In the genomic region with DNA sequence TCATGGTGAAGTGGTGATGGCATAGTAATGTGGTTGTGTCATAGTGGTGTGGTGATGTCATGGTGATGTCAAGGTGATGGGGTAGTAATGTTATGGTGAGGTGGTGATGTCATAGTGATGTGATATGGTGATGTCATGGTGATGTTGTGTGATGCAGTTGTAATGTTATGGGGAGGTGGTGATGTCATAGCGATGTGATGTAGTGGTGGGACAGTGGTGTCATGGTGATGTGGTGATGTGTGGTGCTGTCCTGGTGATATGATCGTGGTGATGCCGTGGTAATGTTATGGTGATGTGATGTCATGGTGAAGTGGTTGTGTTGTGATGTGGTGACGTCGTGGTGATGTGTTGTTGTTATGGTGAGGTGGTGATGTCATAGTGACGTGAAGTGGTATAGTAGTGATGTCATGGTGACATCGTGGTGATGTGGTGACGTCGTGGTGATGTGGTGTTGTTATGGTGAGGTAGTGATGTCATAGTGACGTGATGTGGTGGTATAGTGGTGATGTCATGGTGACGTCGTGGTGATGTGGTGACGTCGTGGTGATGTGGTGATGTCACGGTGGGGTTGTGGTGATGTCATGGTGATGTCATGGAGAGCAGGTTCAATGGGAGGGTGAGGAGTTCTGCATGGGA, we compare ENCODE assay signal across 16 cellular contexts.
DNase-seq lines count a peak whose midpoint lies in the region; ATAC-seq and TF ChIP-seq lines count a peak whose summit lies in the region.
"Had no signal": no experiment of that assay in that cellular context is flagged by ENCODE, and none has a peak within 500 bp of the region (broad histone marks: within the 10 kb centered on the region; RNA-seq: fewer than 3 reads in every experiment).

No MANE protein-coding gene starts in this region.

- H3K4me3 ChIP-seq in HEK293 (ENCODE audit: low read depth, low read length): no peak overlapping the region
- H3K4me3 ChIP-seq: esophagus muscularis mucosa, left ventricle myocardium inferior had no signal

- no peak overlapping the region for H3K27ac Mint-ChIP-seq in activated CD4-positive, alpha-beta T cell treated with anti-CD3 and anti-CD28 coated beads, Interleukin-2, amount 10 ng/mL, durations not matched to agents 7 days and 5 days
- H3K27ac Mint-ChIP-seq in activated CD8-positive, alpha-beta memory T cell treated with anti-CD3 and anti-CD28 coated beads, Interleukin-2, amount 10 ng/mL, durations not matched to agents 7 days and 5 days: no peak overlapping the region
- H3K27ac Mint-ChIP-seq: activated naive CD8-positive, alpha-beta T cell; naive B cell had no signal

- no peak for TF ChIP-seq CTCF in HEK293 (tag by site-specific recombination; IDR thresholded peaks at IDR 0.05)

- H3K27ac ChIP-seq in HEK293 (ENCODE audit: extremely low read depth, low read depth, low read length): no peak overlapping the region
- H3K27ac ChIP-seq: esophagus muscularis mucosa, HL-60, left ventricle myocardium inferior had no signal

- H3K4me1 Mint-ChIP-seq in activated CD4-positive, alpha-beta T cell treated with anti-CD3 and anti-CD28 coated beads, Interleukin-2, amount 10 ng/mL, durations not matched to agents 7 days and 5 days: no peaks in the 10 kb centered on the region
- H3K4me1 Mint-ChIP-seq in activated CD8-positive, alpha-beta memory T cell treated with anti-CD3 and anti-CD28 coated beads, Interleukin-2, amount 10 ng/mL, durations not matched to agents 7 days and 5 days: no peaks in the 10 kb centered on the region
- H3K4me1 Mint-ChIP-seq: naive B cell had no signal

- ATAC-seq in activated CD8-positive, alpha-beta memory T cell treated with anti-CD3 and anti-CD28 coated beads, Interleukin-2, amount 10 ng/mL, durations not matched to agents 7 days and 5 days: peak; percentile 33
- no peak for ATAC-seq in HG02642 (IDR thresholded peaks at IDR 0.05; ENCODE audit: poor library complexity, unreplicated experiment)
- ATAC-seq in HG03095 (IDR thresholded peaks at IDR 0.05; ENCODE audit: unreplicated experiment): no peak

- no peaks in the 10 kb centered on the region for H3K36me3 Mint-ChIP-seq in activated CD4-positive, alpha-beta T cell treated with anti-CD3 and anti-CD28 coated beads, Interleukin-2, amount 10 ng/mL, durations not matched to agents 7 days and 5 days (ENCODE audit: low read depth)
- no peaks in the 10 kb centered on the region for H3K36me3 Mint-ChIP-seq in activated CD8-positive, alpha-beta memory T cell treated with anti-CD3 and anti-CD28 coated beads, Interleukin-2, amount 10 ng/mL, durations not matched to agents 7 days and 5 days
- H3K36me3 Mint-ChIP-seq: activated naive CD8-positive, alpha-beta T cell; naive B cell had no signal

- H3K36me3 ChIP-seq in HEK293 (ENCODE audit: control insufficient read depth in 2 of 2, insufficient read depth in 1 of 2, low read length in 2 of 2): no peaks in the 10 kb centered on the region
- H3K36me3 ChIP-seq: esophagus muscularis mucosa, left ventricle myocardium inferior had no signal

- no peaks in the 10 kb centered on the region for H3K9me3 Mint-ChIP-seq in activated CD4-positive, alpha-beta T cell treated with anti-CD3 and anti-CD28 coated beads, Interleukin-2, amount 10 ng/mL, durations not matched to agents 7 days and 5 days
- no peaks in the 10 kb centered on the region for H3K9me3 Mint-ChIP-seq in activated CD8-positive, alpha-beta memory T cell treated with anti-CD3 and anti-CD28 coated beads, Interleukin-2, amount 10 ng/mL, durations not matched to agents 7 days and 5 days (ENCODE audit: low read depth)
- H3K9me3 Mint-ChIP-seq: naive B cell had no signal

- H3K4me3 Mint-ChIP-seq in activated CD4-positive, alpha-beta T cell treated with anti-CD3 and anti-CD28 coated beads, Interleukin-2, amount 10 ng/mL, durations not matched to agents 7 days and 5 days: no peak overlapping the region
- H3K4me3 Mint-ChIP-seq in activated CD8-positive, alpha-beta memory T cell treated with anti-CD3 and anti-CD28 coated beads, Interleukin-2, amount 10 ng/mL, durations not matched to agents 7 days and 5 days: no peak overlapping the region
- H3K4me3 Mint-ChIP-seq: activated naive CD8-positive, alpha-beta T cell; naive B cell had no signal

- no peaks in the 10 kb centered on the region for H3K27me3 Mint-ChIP-seq in activated CD4-positive, alpha-beta T cell treated with anti-CD3 and anti-CD28 coated beads, Interleukin-2, amount 10 ng/mL, durations not matched to agents 7 days and 5 days
- no peaks in the 10 kb centered on the region for H3K27me3 Mint-ChIP-seq in activated CD8-positive, alpha-beta memory T cell treated with anti-CD3 and anti-CD28 coated beads, Interleukin-2, amount 10 ng/mL, durations not matched to agents 7 days and 5 days
- H3K27me3 Mint-ChIP-seq: activated naive CD8-positive, alpha-beta T cell; naive B cell had no signal

- H3K4me1 ChIP-seq in HEK293 (ENCODE audit: control insufficient read depth, insufficient read depth, low read length): no peaks in the 10 kb centered on the region
- H3K4me1 ChIP-seq: esophagus muscularis mucosa, left ventricle myocardium inferior had no signal

- DNase-seq in activated CD4-positive, alpha-beta T cell treated with anti-CD3 and anti-CD28 coated beads, Interleukin-2, amount 10 ng/mL, durations not matched to agents 7 days and 5 days: peak; percentile 15
- DNase-seq in activated CD4-positive, alpha-beta T cell treated with anti-CD3 and anti-CD28 coated beads, Interleukin-2, amount 50 U/mL, for 4 hours: no peak
- DNase-seq in activated CD8-positive, alpha-beta memory T cell treated with anti-CD3 and anti-CD28 coated beads, Interleukin-2, amount 10 ng/mL, durations not matched to agents 7 days and 5 days: no peak
- DNase-seq in left kidney (ENCODE audit: low read depth, low spot score): peak; percentile 18
- no peak for DNase-seq in NCI-H146 (lab: John Stamatoyannopoulos, UW)
- DNase-seq: activated CD4-positive, alpha-beta T cell treated with anti-CD3 and anti-CD28 coated beads, Interleukin-2, amount 50 U/mL, for 1 hour; hypothalamus; left ventricle myocardium inferior; naive B cell; NCI-H510A had no signal

- CTCF ChIA-PET in activated CD4-positive, alpha-beta T cell treated with anti-CD3 and anti-CD28 coated beads, Interleukin-2, amount 10 ng/mL, durations not matched to agents 7 days and 5 days (lab: Charles Lee): interaction anchor here (1.2 kb wide), 1 partner anchor 35 kb away, joined by 3 read pairs; no protein-coding TSS in a partner anchor
- CTCF ChIA-PET in HEK293 (lab: Yijun Ruan, JAX): no interaction called here
- CTCF ChIA-PET in activated CD8-positive, alpha-beta memory T cell treated with anti-CD3 and anti-CD28 coated beads, Interleukin-2, amount 10 ng/mL, durations not matched to agents 7 days and 5 days (lab: Charles Lee): no interaction called here

- POLR2A ChIA-PET in activated CD4-positive, alpha-beta T cell treated with anti-CD3 and anti-CD28 coated beads, Interleukin-2, amount 10 ng/mL, durations not matched to agents 7 days and 5 days (lab: Charles Lee): no interaction called here
- POLR2A ChIA-PET in HEK293 (lab: Yijun Ruan, JAX): no interaction called here

- H3K9me3 ChIP-seq in HEK293 (ENCODE audit: control insufficient read depth, insufficient read depth, low read depth, low read length): no peaks in the 10 kb centered on the region
- H3K9me3 ChIP-seq: esophagus muscularis mucosa, left ventricle myocardium inferior had no signal

TF ChIP-seq in HEK293, 187 proteins besides CTCF, POLR2A, EP300 and RAD21 (continues in another document):
- peak; percentile 79; the same call in 1 of the 2 replicates for TF ChIP-seq ZNF169 (tag by site-specific recombination; IDR thresholded peaks at IDR 0.05)
- peak; percentile 27 for TF ChIP-seq SETDB1 (IDR thresholded peaks at IDR 0.05; ENCODE audit: insufficient read length, low read length)
- no peak for TF ChIP-seq ZIC2 (tag by site-specific recombination; IDR thresholded peaks at IDR 0.05)
- TF ChIP-seq, protein P1, sequence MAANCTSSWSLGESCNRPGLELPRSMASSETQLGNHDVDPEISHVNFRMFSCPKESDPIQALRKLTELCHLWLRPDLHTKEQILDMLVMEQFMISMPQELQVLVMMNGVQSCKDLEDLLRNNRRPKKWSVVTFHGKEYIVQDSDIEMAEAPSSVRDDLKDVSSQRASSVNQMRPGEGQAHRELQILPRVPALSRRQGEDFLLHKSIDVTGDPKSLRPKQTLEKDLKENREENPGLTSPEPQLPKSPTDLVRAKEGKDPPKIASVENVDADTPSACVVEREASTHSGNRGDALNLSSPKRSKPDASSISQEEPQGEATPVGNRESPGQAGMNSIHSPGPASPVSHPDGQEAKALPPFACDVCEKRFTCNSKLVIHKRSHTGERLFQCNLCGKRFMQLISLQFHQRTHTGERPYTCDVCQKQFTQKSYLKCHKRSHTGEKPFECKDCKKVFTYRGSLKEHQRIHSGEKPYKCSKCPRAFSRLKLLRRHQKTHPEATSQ (tag by site-specific recombination; IDR thresholded peaks at IDR 0.05): no peak
- TF ChIP-seq, protein P2, sequence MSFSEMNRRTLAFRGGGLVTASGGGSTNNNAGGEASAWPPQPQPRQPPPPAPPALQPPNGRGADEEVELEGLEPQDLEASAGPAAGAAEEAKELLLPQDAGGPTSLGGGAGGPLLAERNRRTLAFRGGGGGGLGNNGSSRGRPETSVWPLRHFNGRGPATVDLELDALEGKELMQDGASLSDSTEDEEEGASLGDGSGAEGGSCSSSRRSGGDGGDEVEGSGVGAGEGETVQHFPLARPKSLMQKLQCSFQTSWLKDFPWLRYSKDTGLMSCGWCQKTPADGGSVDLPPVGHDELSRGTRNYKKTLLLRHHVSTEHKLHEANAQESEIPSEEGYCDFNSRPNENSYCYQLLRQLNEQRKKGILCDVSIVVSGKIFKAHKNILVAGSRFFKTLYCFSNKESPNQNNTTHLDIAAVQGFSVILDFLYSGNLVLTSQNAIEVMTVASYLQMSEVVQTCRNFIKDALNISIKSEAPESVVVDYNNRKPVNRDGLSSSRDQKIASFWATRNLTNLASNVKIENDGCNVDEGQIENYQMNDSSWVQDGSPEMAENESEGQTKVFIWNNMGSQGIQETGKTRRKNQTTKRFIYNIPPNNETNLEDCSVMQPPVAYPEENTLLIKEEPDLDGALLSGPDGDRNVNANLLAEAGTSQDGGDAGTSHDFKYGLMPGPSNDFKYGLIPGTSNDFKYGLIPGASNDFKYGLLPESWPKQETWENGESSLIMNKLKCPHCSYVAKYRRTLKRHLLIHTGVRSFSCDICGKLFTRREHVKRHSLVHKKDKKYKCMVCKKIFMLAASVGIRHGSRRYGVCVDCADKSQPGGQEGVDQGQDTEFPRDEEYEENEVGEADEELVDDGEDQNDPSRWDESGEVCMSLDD (tag by site-specific recombination; IDR thresholded peaks at IDR 0.05): peak; percentile 36; the same call in 1 of the 2 replicates
- no peak for TF ChIP-seq YY1 (tag by site-specific recombination; IDR thresholded peaks at IDR 0.05)
- TF ChIP-seq ZNF600 (tag by site-specific recombination; IDR thresholded peaks at IDR 0.05): no peak
- TF ChIP-seq ZNF610 (tag by site-specific recombination; IDR thresholded peaks at IDR 0.05; ENCODE audit: borderline replicate concordance): no peak
- TF ChIP-seq ZNF423 (tag by site-specific recombination; IDR thresholded peaks at IDR 0.05): no peak
- TF ChIP-seq ZNF585B (tag by site-specific recombination; IDR thresholded peaks at IDR 0.05): no peak

Comparison
In these comparisons a context has a peak if more than half of its experiments do, and no peak if none do; other contexts are left out.
1. DNase-seq: peak in activated CD4-positive, alpha-beta T cell treated with anti-CD3 and anti-CD28 coated beads, Interleukin-2, amount 10 ng/mL, durations not matched to agents 7 days and 5 days (single experiment) and left kidney (single experiment); none in activated CD4-positive, alpha-beta T cell treated with anti-CD3 and anti-CD28 coated beads, Interleukin-2, amount 50 U/mL, for 4 hours (0 of 2), activated CD8-positive, alpha-beta memory T cell treated with anti-CD3 and anti-CD28 coated beads, Interleukin-2, amount 10 ng/mL, durations not matched to agents 7 days and 5 days (single experiment) and NCI-H146 (single experiment).